27 cellular contexts compared by ENCODE assay signal in the genomic region with DNA sequence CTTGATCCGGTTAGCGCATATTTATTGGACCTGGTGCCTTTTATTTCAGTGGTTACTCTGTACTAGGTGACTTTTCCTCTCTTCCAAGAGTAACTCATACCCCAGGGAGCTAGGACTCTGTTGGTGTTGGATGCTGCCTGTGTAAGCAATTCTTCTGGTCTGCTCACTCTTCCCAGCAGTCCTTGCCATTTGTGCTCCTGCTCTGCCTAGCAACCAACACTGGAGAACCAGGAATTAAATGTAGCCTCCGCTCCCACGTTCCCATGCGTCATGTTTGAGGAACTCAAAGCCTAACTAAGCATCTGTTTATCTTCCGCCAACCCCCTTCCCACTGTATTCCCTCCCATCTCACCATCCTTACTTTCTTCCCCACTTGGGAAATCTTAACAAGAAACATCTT.
A peak's percentile ranks its signal among the peaks of the same experiment; 100 is the strongest.
DNase-seq lines count a peak whose midpoint lies in the region; ATAC-seq, FAIRE-seq and TF ChIP-seq lines count a peak whose summit lies in the region.
"Had no signal": no experiment of that assay in that cellular context is flagged by ENCODE, and none has a peak within 500 bp of the region (broad histone marks: within the 10 kb centered on the region; RNA-seq: fewer than 3 reads in every experiment).

No MANE protein-coding gene starts in this region.

- peaks cover 54% of the 10 kb centered on the region for H3K4me1 Mint-ChIP-seq in brain
- no peaks in the 10 kb centered on the region for H3K4me1 Mint-ChIP-seq in CD4-positive, alpha-beta T cell (ENCODE audit: low read depth)
- H3K4me1 Mint-ChIP-seq: CD14-positive monocyte had no signal

- no peak for ATAC-seq in CD4-positive, alpha-beta T cell (ENCODE audit: poor library complexity)
- no peak for ATAC-seq in GM19397 (IDR thresholded peaks at IDR 0.05; ENCODE audit: unreplicated experiment)
- ATAC-seq in Right ventricle myocardium inferior: no peak
- ATAC-seq: Panc1 had no signal

- CTCF ChIA-PET in CD4-positive, alpha-beta T cell (lab: Charles Lee): no interaction called here

- H3K9me3 ChIP-seq in CD4-positive, alpha-beta T cell (ENCODE audit: control insufficient read depth, low read length): no peaks in the 10 kb centered on the region
- H3K9me3 ChIP-seq: BE2C had no signal

- DNase-seq in DMS153 (lab: John Stamatoyannopoulos, UW) (peak; percentile 3), DMS153 treated with DMSO at 0.1 percent for 48 hours (lab: John Stamatoyannopoulos, UW; ENCODE audit: unreplicated experiment) (no peak), Ammon's horn (ENCODE audit: low spot score) (peak; percentile 79), Right ventricle myocardium inferior (ENCODE audit: missing footprints) (no peak)
- no peak for DNase-seq in CD4-positive, alpha-beta T cell
- DNase-seq: BE2C, HCEC 1CT, IMR-90, KG1, MM.1S, NCI-H1417, NCI-H1694, NCI-H2029 treated with DMSO at 0.1 percent for 48 hours, NCI-H446, NCI-H526 treated with DMSO at 0.1 percent for 48 hours, SHP77 treated with DMSO at 0.1 percent for 48 hours had no signal

- H3K27me3 Mint-ChIP-seq in brain: no peaks in the 10 kb centered on the region
- no peaks in the 10 kb centered on the region for H3K27me3 Mint-ChIP-seq in CD4-positive, alpha-beta T cell

- FAIRE-seq in islet of Langerhans (lab: Jason Lieb, UNC): peak; percentile 86
- FAIRE-seq: D721Med, G401.6, H1 had no signal

- POLR2A ChIA-PET in CD4-positive, alpha-beta T cell (lab: Charles Lee): no interaction called here

- H3K4me3 Mint-ChIP-seq in brain: no peak overlapping the region
- H3K4me3 Mint-ChIP-seq in CD4-positive, alpha-beta T cell: no peak overlapping the region
- H3K4me3 Mint-ChIP-seq: CD14-positive monocyte had no signal

- H3K27ac Mint-ChIP-seq in brain: peak overlapping the region in 3 of 5 experiments; percentile 7 to 86 (median 30)
- H3K27ac Mint-ChIP-seq in CD4-positive, alpha-beta T cell: no peak overlapping the region
- H3K27ac Mint-ChIP-seq: CD14-positive monocyte had no signal

- intact Hi-C loops in CD4-positive, alpha-beta T cell (cut with DNase I, micrococcal nuclease): loop anchor here in 1 of 2 experiments (5.0 kb wide), 1 partner anchor 207 kb away; a partner anchor contains a TSS
- intact Hi-C loops in Right ventricle myocardium inferior (cut with DNase I): loop anchor here (5.0 to 10.0 kb wide), 2 partner anchors 304 to 407 kb away; no protein-coding TSS in a partner anchor

- no peaks in the 10 kb centered on the region for H3K9me3 Mint-ChIP-seq in brain
- no peaks in the 10 kb centered on the region for H3K9me3 Mint-ChIP-seq in CD4-positive, alpha-beta T cell
- H3K9me3 Mint-ChIP-seq: CD14-positive monocyte had no signal

- H3K27ac ChIP-seq in CD4-positive, alpha-beta T cell (ENCODE audit: low read depth, low read length): no peak overlapping the region
- H3K27ac ChIP-seq: 22Rv1, RWPE1, SK-N-MC had no signal

- peaks cover 82% of the 10 kb centered on the region for H3K36me3 Mint-ChIP-seq in brain
- H3K36me3 Mint-ChIP-seq in CD4-positive, alpha-beta T cell (ENCODE audit: low read depth): peaks cover 39% of the 10 kb centered on the region
- H3K36me3 Mint-ChIP-seq: CD14-positive monocyte had no signal

- no peak for TF ChIP-seq CTCF in brain (conservative IDR thresholded peaks at IDR 0.05)
- no peak for TF ChIP-seq CTCF in CD4-positive, alpha-beta T cell (IDR thresholded peaks at IDR 0.05)

- no peaks in the 10 kb centered on the region for H3K27me3 ChIP-seq in CD4-positive, alpha-beta T cell (ENCODE audit: control insufficient read depth, insufficient read depth, low read length)
- H3K27me3 ChIP-seq: BE2C had no signal

Comparison
In these comparisons a context has a peak if more than half of its experiments do, and no peak if none do; other contexts are left out.
1. DNase-seq: peak in DMS153 (single experiment) and Ammon's horn (single experiment); none in DMS153 treated with DMSO at 0.1 percent for 48 hours (single experiment), CD4-positive, alpha-beta T cell (0 of 10) and Right ventricle myocardium inferior (single experiment).